In genomic region chr4:69832326-69833030, GRCh38 we compare ENCODE assay signal across 10 cellular contexts. TPM values are rescaled to one million over a fixed set of nuclear protein-coding genes. Genes with fewer than 3 reads are reported as not detected.
DNase-seq lines count a peak whose midpoint lies in the region; ATAC-seq, FAIRE-seq and TF ChIP-seq lines count a peak whose summit lies in the region.
"Had no signal": no experiment of that assay in that cellular context is flagged by ENCODE, and none has a peak within 500 bp of the region (broad histone marks: within the 10 kb centered on the region; RNA-seq: fewer than 3 reads in every experiment).

No MANE protein-coding gene starts in this region.

- 0 out of 2 replicates have a peak, but pooled peaks have one; percentile 33 for TF ChIP-seq RAD21 in HepG2 (CRISPR knock-in tag; IDR thresholded peaks at IDR 0.05)

- FAIRE-seq in HepG2 (lab: Jason Lieb, UNC) = peak; percentile 90

- peaks cover 57% of the 10 kb centered on the region for H3K4me1 ChIP-seq in Caco-2
- no peaks in the 10 kb centered on the region; the same call in 1 of the 2 replicates for H3K4me1 ChIP-seq in HEK293 (ENCODE audit: control insufficient read depth, insufficient read depth, low read length)
- H3K4me1 ChIP-seq in HepG2 (ENCODE audit: insufficient read depth, low read length) = peaks cover 85% of the 10 kb centered on the region
- H3K4me1 ChIP-seq in adrenal gland (replicated peaks in 1 of 2) = no peaks in the 10 kb centered on the region

- CTCF ChIA-PET in Caco-2 (lab: Charles Lee) (interaction anchor here (0.7 to 2.2 kb wide), 3 partner anchors 9 to 79 kb away, joined by 3 to 26 read pairs (median 3); no protein-coding TSS in a partner anchor), HEK293 (lab: Yijun Ruan, JAX) (interaction anchor here (0.8 to 1.3 kb wide), 2 partner anchors 9 to 142 kb away, joined by 3 to 6 read pairs; no protein-coding TSS in a partner anchor), HepG2 (lab: Yijun Ruan, JAX; ENCODE audit: low intra/inter-chr PET ratio, low total read pairs) (no interaction called here)

- peaks cover 13% of the 10 kb centered on the region for H3K4me1 Mint-ChIP-seq in Caco-2 (ENCODE audit: low read depth, unreplicated experiment)

- in situ Hi-C loops in HepG2 (cut with HindIII; ENCODE audit: extremely low pct_ligation_motif_present, low pct_unique_long_range_greater_than_20kb) = loop anchor here (5.0 kb wide), 1 partner anchor 350 kb away; no protein-coding TSS in a partner anchor

- peak overlapping the region; percentile 41 for H3K4me3 ChIP-seq in Caco-2 (ENCODE audit: low read depth, low read length)
- no peak overlapping the region for H3K4me3 ChIP-seq in HEK293 (ENCODE audit: low read depth, low read length)
- H3K4me3 ChIP-seq in HepG2 (replicated peaks in 1 of 3; ENCODE audit: insufficient read depth in 1 of 3, low read depth in 2 of 3, low read length in 3 of 3) = peak overlapping the region in 1 of 3 experiments; percentile 36; a peak in 1 of 6 replicates
- H3K4me3 ChIP-seq in adrenal gland = no peak overlapping the region

- 9% methylated on average over 10 of the region's 10 CpGs for WGBS in HepG2 (ENCODE audit: low lambda C conversion rate)
- WGBS in adrenal gland, 4 donors = 66 to 73% (median 69%) methylated on average over 7 to 10 of the region's 10 CpGs

- peak overlapping the region; percentile 73 for H3K9ac ChIP-seq in HepG2 (ENCODE audit: insufficient read depth, low read depth, low read length)

- no TSS peak for BruUV-seq in Caco-2 (replicated peaks; lab: Mats Ljungman, UMichigan)
- no TSS peak for BruUV-seq in HepG2 (replicated peaks; lab: Mats Ljungman, UMichigan)

- peak overlapping the region; percentile 68 for H3K4me2 ChIP-seq in HepG2 (ENCODE audit: low read depth, low read length)

- H3K27ac ChIP-seq in HEK293 (ENCODE audit: extremely low read depth, low read depth, low read length) (no peak overlapping the region), HepG2 (ENCODE audit: extremely low read length, insufficient read depth, low read length) (peak overlapping the region; percentile 93), adrenal gland (no peak overlapping the region)

- H3K9me3 ChIP-seq in Caco-2 (peaks cover 7% of the 10 kb centered on the region; the same call in 1 of the 2 replicates), HEK293 (ENCODE audit: control insufficient read depth, insufficient read depth, low read depth, low read length) (no peaks in the 10 kb centered on the region), HepG2 (ENCODE audit: low read length) (peaks cover 5% of the 10 kb centered on the region; the same call in 1 of the 2 replicates), adrenal gland (replicated peaks in 1 of 3) (no peaks in the 10 kb centered on the region)

- 0 out of 2 replicates have a peak, but pooled peaks cover 1% of the 10 kb centered on the region for H3K36me3 ChIP-seq in Caco-2 (ENCODE audit: control insufficient read depth, insufficient read depth, low read length)
- no peaks in the 10 kb centered on the region for H3K36me3 ChIP-seq in HEK293 (ENCODE audit: control insufficient read depth in 2 of 2, insufficient read depth in 1 of 2, low read length in 2 of 2)
- no peaks in the 10 kb centered on the region for H3K36me3 ChIP-seq in HepG2 (replicated peaks in 1 of 2; ENCODE audit: control insufficient read depth in 1 of 2, insufficient read depth in 2 of 2, low read length in 2 of 2)
- H3K36me3 ChIP-seq in adrenal gland (replicated peaks in 1 of 2) = no peaks in the 10 kb centered on the region

- H3K27me3 ChIP-seq in Caco-2 (replicated peaks; ENCODE audit: control insufficient read depth, insufficient read depth, low read length) (no peaks in the 10 kb centered on the region), HepG2 (ENCODE audit: control insufficient read depth in 1 of 2, insufficient read depth in 2 of 2, low read length in 2 of 2) (no peaks in the 10 kb centered on the region), adrenal gland (no peaks in the 10 kb centered on the region)

- no peaks in the 10 kb centered on the region for H3K9me3 Mint-ChIP-seq in Caco-2 (ENCODE audit: unreplicated experiment)

- H2AFZ ChIP-seq in HepG2 (ENCODE audit: low read length) = no peak overlapping the region

- no peaks in the 10 kb centered on the region for H4K20me1 ChIP-seq in HepG2 (ENCODE audit: insufficient read depth, low read length)

- H3K4me3 Mint-ChIP-seq in Caco-2 (ENCODE audit: unreplicated experiment) = peak overlapping the region; percentile 78

- DNase-seq in Caco-2 (peak; percentile 89 to 96), NCI-H146 (lab: John Stamatoyannopoulos, UW) (peak; percentile 61), HepG2 (ENCODE audit: low spot score) (peak; percentile 99), adrenal gland (no peak), A172 (ENCODE audit: low spot score) (no peak), NCI-H1436 (lab: John Stamatoyannopoulos, UW) (no peak), SHP77 (lab: John Stamatoyannopoulos, UW) (no peak)
- DNase-seq: islet precursor cell, NCI-H2029 treated with DMSO at 0.1 percent for 48 hours had no signal

- peak; percentile 94 for ATAC-seq in HepG2

- peaks cover 17% of the 10 kb centered on the region for H3K36me3 Mint-ChIP-seq in Caco-2 (ENCODE audit: insufficient read depth, unreplicated experiment)

- TF ChIP-seq EP300 in HepG2 (IDR thresholded peaks at IDR 0.05; ENCODE audit: low read depth in 2 of 2, low read length in 2 of 2) (peak; percentile 88 to 99; a peak in 3 of 4 replicates), HepG2 (CRISPR knock-in tag; IDR thresholded peaks at IDR 0.05; ENCODE audit: borderline replicate concordance) (peak; percentile 98)

- TF ChIP-seq POLR2A in HepG2 (IDR thresholded peaks at IDR 0.05; ENCODE audit: insufficient read depth in 1 of 2, low read depth in 2 of 2, low read length in 2 of 2) = peak in 1 of 2 experiments; percentile 29; a peak in 1 of 4 replicates
- no peak for TF ChIP-seq POLR2A in adrenal gland (IDR thresholded peaks at IDR 0.05)

- peaks cover 3% of the 10 kb centered on the region for H3K79me2 ChIP-seq in HepG2 (ENCODE audit: insufficient read depth, low read length)

- POLR2A ChIA-PET in Caco-2 (lab: Charles Lee) (interaction anchor here (0.6 to 0.9 kb wide), 2 partner anchors 9 to 20 kb away, joined by 3 to 4 read pairs; no protein-coding TSS in a partner anchor), HEK293 (lab: Yijun Ruan, JAX) (no interaction called here), HepG2 (lab: Yijun Ruan, JAX) (interaction anchor here (0.6 to 4.0 kb wide), 10 partner anchors 9 to 350 kb away, joined by 3 to 56 read pairs (median 6); partner anchors contain the start of gene SULT1E1)

- H3K27ac Mint-ChIP-seq in Caco-2 (ENCODE audit: unreplicated experiment) = peak overlapping the region; percentile 80

- intact Hi-C loops in Caco-2 (cut with micrococcal nuclease; ENCODE audit: unreplicated experiment) = loop anchor here (1.0 to 10.0 kb wide), 7 partner anchors 9 to 1550 kb away; no protein-coding TSS in a partner anchor
- intact Hi-C loops in HepG2 (cut with micrococcal nuclease; ENCODE audit: unreplicated experiment) = loop anchor here (1.0 to 2.0 kb wide), 3 partner anchors 9 to 350 kb away; no protein-coding TSS in a partner anchor
- intact Hi-C loops in adrenal gland (cut with DNase I) = no loop called here

- TF ChIP-seq CTCF in Caco-2 (IDR thresholded peaks at IDR 0.05; ENCODE audit: insufficient read depth in 1 of 2, low read depth in 1 of 2, low read length in 1 of 2, severe bottlenecking in 1 of 2, unreplicated experiment in 1 of 2) (no peak), HEK293 (tag by site-specific recombination; IDR thresholded peaks at IDR 0.05) (no peak), HepG2 (CRISPR knock-in tag; IDR thresholded peaks at IDR 0.05) (peak; percentile 34; the same call in 1 of the 2 replicates), adrenal gland (IDR thresholded peaks at IDR 0.05) (no peak)

- H3K27me3 Mint-ChIP-seq in Caco-2 (ENCODE audit: insufficient read depth, unreplicated experiment) = no peaks in the 10 kb centered on the region

TF ChIP-seq in HEK293, 187 proteins besides CTCF, POLR2A, EP300 and RAD21 (continues in another document):
- TF ChIP-seq ZNF48 (tag by site-specific recombination; IDR thresholded peaks at IDR 0.05) = no peak
- no peak for TF ChIP-seq SCRT2 (tag by site-specific recombination; IDR thresholded peaks at IDR 0.05)

TF ChIP-seq in HepG2, 621 proteins besides CTCF, POLR2A, EP300 and RAD21 (continues in another document):
- TF ChIP-seq HMGA1 (CRISPR knock-in tag; conservative IDR thresholded peaks at IDR 0.05) (no peak), NAIF1 (CRISPR knock-in tag; IDR thresholded peaks at IDR 0.05; ENCODE audit: borderline replicate concordance) (no peak), JUNB (CRISPR knock-in tag; IDR thresholded peaks at IDR 0.05; ENCODE audit: borderline replicate concordance) (no peak), ZNF44 (CRISPR knock-in tag; IDR thresholded peaks at IDR 0.05) (no peak), KLF9 (CRISPR knock-in tag; IDR thresholded peaks at IDR 0.05; ENCODE audit: low read depth) (no peak)

RNA-seq across cellular contexts. Expression of gene SULT1E1, which starts 27.5 kb away (rescaled TPM):
- total RNA-seq in Caco-2 (2022) (0.43 and 0.86 TPM in 2 replicates), HepG2 (2016; rRNA removed; fragmentation: Illumina TruSeq; extraction: Trizol) (3.7 and 3.9 TPM in 2 replicates), adrenal gland (10 to 100 TPM in 5 of 8 donors, 1 to 10 TPM in 3; 8.0 to 51.3 (median 16.0) TPM)
- total RNA-seq in HepG2 (2016; cell fraction: cytosol; rRNA removed; fragmentation: Illumina TruSeq; extraction: Trizol; ENCODE audit: low read depth) = 0.40 and 0.53 TPM in 2 replicates
- 2.9 and 4.2 TPM in 2 replicates for total RNA-seq in HepG2 (2016; cell fraction: insoluble cytoplasmic fraction; rRNA removed; fragmentation: Illumina TruSeq; extraction: Trizol)
- total RNA-seq in HepG2 (2016; cell fraction: membrane; rRNA removed; fragmentation: Illumina TruSeq; extraction: Trizol) = 0.99 and 1.1 TPM in 2 replicates
- 2.0 and 2.5 TPM in 2 replicates for total RNA-seq in HepG2 (2016; cell fraction: nucleus; rRNA removed; fragmentation: Illumina TruSeq; extraction: Trizol)
- polyA plus RNA-seq in HepG2 (2011; rRNA removed) (1.7 and 1.8 TPM in 2 replicates), adrenal gland (10 to 100 TPM; 14.5 to 33.0 (median 24.1) TPM)
- polyA plus RNA-seq in HepG2 (2011; cell fraction: cytosol; rRNA removed) = 0.50 and 0.86 TPM in 2 replicates
- polyA plus RNA-seq in HepG2 (2011; cell fraction: nucleus; rRNA removed) = 1.5 and 2.0 TPM in 2 replicates
- 3.6 and 7.3 TPM in 2 replicates for polyA plus RNA-seq in HepG2 (2012)
- polyA plus RNA-seq in HepG2 (2016; cell fraction: cytosol; fragmentation: Illumina TruSeq; extraction: Trizol; ENCODE audit: low read depth) = 0.33 and 0.46 TPM in 2 replicates
- polyA plus RNA-seq in HepG2 (2016; cell fraction: insoluble cytoplasmic fraction; fragmentation: Illumina TruSeq; extraction: Trizol; ENCODE audit: low read depth) = 2.9 and 3.1 TPM in 2 replicates
- 0.50 and 0.54 TPM in 2 replicates for polyA plus RNA-seq in HepG2 (2016; cell fraction: membrane; fragmentation: Illumina TruSeq; extraction: Trizol; ENCODE audit: low read depth)
- polyA plus RNA-seq in HepG2 (2016; cell fraction: nucleus; fragmentation: Illumina TruSeq; extraction: Trizol; ENCODE audit: insufficient read depth, low read depth) = 2.4 and 4.4 TPM in 2 replicates
- polyA minus RNA-seq in HepG2 (2011; rRNA and poly(A)+ RNA removed; ENCODE audit: low replicate concordance) = 0.22 TPM in 1 of 2 replicates, not detected in the other
- 0.59 TPM in 1 of 2 replicates, not detected in the other for polyA minus RNA-seq in HepG2 (2011; cell fraction: cytosol; rRNA and poly(A)+ RNA removed)
- polyA minus RNA-seq in HepG2 (2011; cell fraction: nucleus; rRNA and poly(A)+ RNA removed) = 1.5 and 2.7 TPM in 2 replicates
- not detected in 2 replicates for total RNA-seq in A172 (2014; rRNA removed; shearing (Covaris generic))

Comparison
In these comparisons a context has a peak if more than half of its experiments do, and no peak if none do; other contexts are left out.
1. DNase-seq: peak in Caco-2 (2 of 2), NCI-H146 (single experiment) and HepG2 (single experiment); none in adrenal gland (0 of 7), A172 (single experiment), NCI-H1436 (single experiment) and SHP77 (0 of 2).
2. intact Hi-C loops: an anchor here in Caco-2 (1.0 to 10.0 kb wide) and HepG2 (1.0 to 2.0 kb wide); none called in adrenal gland.